Comparison of ENCODE assay signal across 11 cellular contexts in genomic region chr2:203623104-203623503, GRCh38.
DNase-seq lines count a peak whose midpoint lies in the region; ATAC-seq and TF ChIP-seq lines count a peak whose summit lies in the region.
"Had no signal": no experiment of that assay in that cellular context is flagged by ENCODE, and none has a peak within 500 bp of the region (broad histone marks: within the 10 kb centered on the region; RNA-seq: fewer than 3 reads in every experiment).

No MANE protein-coding gene starts in this region.

- no peak overlapping the region for H2BK12ac ChIP-seq in mesenchymal stem cell (ENCODE audit: low read length in 2 of 2)

- no peaks in the 10 kb centered on the region for H3K79me1 ChIP-seq in mesenchymal stem cell (replicated peaks; ENCODE audit: low read length, poor library complexity, severe bottlenecking)

- H4K8ac ChIP-seq in mesenchymal stem cell (ENCODE audit: low read length): peak overlapping the region; percentile 83

- 34% methylated on average over 4 of the region's 4 CpGs for WGBS in mesenchymal stem cell

- CTCF ChIA-PET in BJ (lab: Yijun Ruan, JAX) (interaction anchor here (0.9 kb wide), 3 partner anchors 9 to 160 kb away, joined by 3 to 4 read pairs (median 3); no protein-coding TSS in a partner anchor), HEK293T (lab: Yijun Ruan, JAX) (no interaction called here)
- CTCF ChIA-PET in activated CD8-positive, alpha-beta T cell treated with anti-CD3 and anti-CD28 coated beads for 36 hours (lab: Charles Lee): interaction anchor here (1.1 kb wide), 1 partner anchor 9 kb away, joined by 3 read pairs; no protein-coding TSS in a partner anchor

- intact Hi-C loops in activated CD8-positive, alpha-beta T cell treated with anti-CD3 and anti-CD28 coated beads for 36 hours (cut with micrococcal nuclease): no loop called here

- no peaks in the 10 kb centered on the region for H3K36me3 Mint-ChIP-seq in activated T-cell treated with anti-CD3 and anti-CD28 coated beads, Interleukin-2, amount 50 U/mL, for 24 hours (ENCODE audit: low read depth)
- H3K36me3 Mint-ChIP-seq in activated CD8-positive, alpha-beta T cell treated with anti-CD3 and anti-CD28 coated beads for 36 hours (ENCODE audit: low read depth): no peaks in the 10 kb centered on the region
- H3K36me3 Mint-ChIP-seq: type B pancreatic cell had no signal

- no peaks in the 10 kb centered on the region for H3K36me3 ChIP-seq in BJ (ENCODE audit: control insufficient read depth, insufficient read depth, low read length)
- H3K36me3 ChIP-seq in MG63: no peaks in the 10 kb centered on the region
- H3K36me3 ChIP-seq in mesenchymal stem cell (ENCODE audit: control insufficient read depth in 1 of 2, insufficient read depth in 2 of 2, low read depth in 1 of 2, low read length in 2 of 2): no peaks in the 10 kb centered on the region

- H3K4me3 ChIP-seq in BJ (ENCODE audit: low read depth, low read length): no peak overlapping the region
- H3K4me3 ChIP-seq in MG63: no peak overlapping the region
- H3K4me3 ChIP-seq in mesenchymal stem cell (ENCODE audit: insufficient read depth in 1 of 2, low read depth in 1 of 2, low read length in 2 of 2): no peak overlapping the region
- H3K4me3 ChIP-seq: SK-N-MC had no signal

- peaks cover 5% of the 10 kb centered on the region for H3K9me3 Mint-ChIP-seq in activated T-cell treated with anti-CD3 and anti-CD28 coated beads, Interleukin-2, amount 50 U/mL, for 24 hours
- peaks cover 6% of the 10 kb centered on the region for H3K9me3 Mint-ChIP-seq in activated CD8-positive, alpha-beta T cell treated with anti-CD3 and anti-CD28 coated beads for 36 hours
- H3K9me3 Mint-ChIP-seq: type B pancreatic cell had no signal

- no peak overlapping the region for H2BK5ac ChIP-seq in mesenchymal stem cell (ENCODE audit: low read depth, low read length, poor library complexity, severe bottlenecking)

- no peak overlapping the region for H3K23ac ChIP-seq in mesenchymal stem cell (ENCODE audit: low read length in 2 of 2)

- H3K4me2 ChIP-seq in mesenchymal stem cell (ENCODE audit: low read length, poor library complexity, severe bottlenecking): no peak overlapping the region

- H3K4me1 Mint-ChIP-seq in activated T-cell treated with anti-CD3 and anti-CD28 coated beads, Interleukin-2, amount 50 U/mL, for 24 hours (ENCODE audit: low read depth): peaks cover 10% of the 10 kb centered on the region
- H3K4me1 Mint-ChIP-seq in activated CD8-positive, alpha-beta T cell treated with anti-CD3 and anti-CD28 coated beads for 36 hours (ENCODE audit: low read depth): peaks cover 5% of the 10 kb centered on the region

- no peak overlapping the region for H3K4me3 Mint-ChIP-seq in activated T-cell treated with anti-CD3 and anti-CD28 coated beads, Interleukin-2, amount 50 U/mL, for 24 hours
- H3K4me3 Mint-ChIP-seq in activated CD8-positive, alpha-beta T cell treated with anti-CD3 and anti-CD28 coated beads for 36 hours: no peak overlapping the region
- H3K4me3 Mint-ChIP-seq: type B pancreatic cell had no signal

- peak; percentile 90 for DNase-seq in BJ (ENCODE audit: low read depth)
- DNase-seq in MG63: peak; percentile 75
- DNase-seq in brain pericyte (ENCODE audit: low read depth, low spot score): peak; percentile 53
- peak; percentile 98 for DNase-seq in mesenchymal stem cell
- DNase-seq in activated T-cell treated with anti-CD3 and anti-CD28 coated beads, Interleukin-2, amount 50 U/mL, for 24 hours: no peak
- DNase-seq in activated CD8-positive, alpha-beta T cell treated with anti-CD3 and anti-CD28 coated beads for 36 hours: no peak
- no peak for DNase-seq in HEK293T (ENCODE audit: extremely low spot score)
- DNase-seq: NCI-H2107 had no signal

- H3K27ac ChIP-seq in mesenchymal stem cell (ENCODE audit: low read length, poor library complexity, severe bottlenecking): peak overlapping the region; percentile 48
- H3K27ac ChIP-seq: SK-N-MC had no signal

- H3K9me3 ChIP-seq in MG63 (peaks cover 2% of the 10 kb centered on the region; the same call in 1 of the 2 replicates), mesenchymal stem cell (ENCODE audit: control insufficient read depth, low read length) (no peaks in the 10 kb centered on the region)

- H3K9ac ChIP-seq in mesenchymal stem cell (ENCODE audit: low read length): peak overlapping the region; percentile 58

- H3K27ac Mint-ChIP-seq in activated T-cell treated with anti-CD3 and anti-CD28 coated beads, Interleukin-2, amount 50 U/mL, for 24 hours: no peak overlapping the region
- H3K27ac Mint-ChIP-seq in activated CD8-positive, alpha-beta T cell treated with anti-CD3 and anti-CD28 coated beads for 36 hours: no peak overlapping the region
- H3K27ac Mint-ChIP-seq: type B pancreatic cell had no signal

- H2AFZ ChIP-seq in mesenchymal stem cell (ENCODE audit: low read depth, low read length): no peak overlapping the region

- H3K4me1 ChIP-seq in mesenchymal stem cell (ENCODE audit: control insufficient read depth, insufficient read depth, low read depth, low read length): no peaks in the 10 kb centered on the region

- no peak overlapping the region for H3K14ac ChIP-seq in mesenchymal stem cell (ENCODE audit: low read length in 2 of 2)

- no peak overlapping the region for H3K4ac ChIP-seq in mesenchymal stem cell (ENCODE audit: low read depth in 1 of 2, low read length in 2 of 2)

- H4K91ac ChIP-seq in mesenchymal stem cell (ENCODE audit: low read length): no peak overlapping the region

- no peak overlapping the region for H2BK15ac ChIP-seq in mesenchymal stem cell (ENCODE audit: low read depth, poor library complexity, severe bottlenecking)

- peak overlapping the region; percentile 74 for H2BK120ac ChIP-seq in mesenchymal stem cell (ENCODE audit: low read depth, low read length)

- H3K18ac ChIP-seq in mesenchymal stem cell (ENCODE audit: low read depth in 1 of 2, low read length in 2 of 2): peak overlapping the region in 1 of 2 experiments; percentile 45

- H3K27me3 Mint-ChIP-seq in activated T-cell treated with anti-CD3 and anti-CD28 coated beads, Interleukin-2, amount 50 U/mL, for 24 hours: no peaks in the 10 kb centered on the region
- H3K27me3 Mint-ChIP-seq in activated CD8-positive, alpha-beta T cell treated with anti-CD3 and anti-CD28 coated beads for 36 hours: no peaks in the 10 kb centered on the region
- H3K27me3 Mint-ChIP-seq: type B pancreatic cell had no signal

- H3K27me3 ChIP-seq in BJ (ENCODE audit: control insufficient read depth, insufficient read depth, low read length) (no peaks in the 10 kb centered on the region), MG63 (no peaks in the 10 kb centered on the region), mesenchymal stem cell (ENCODE audit: control insufficient read depth in 1 of 2, insufficient read depth in 1 of 2, low read length in 2 of 2) (no peaks in the 10 kb centered on the region)

- TF ChIP-seq CTCF in BJ (IDR thresholded peaks at IDR 0.05; ENCODE audit: insufficient read depth, low read depth, low read length): no peak
- no peak for TF ChIP-seq CTCF in activated CD8-positive, alpha-beta T cell treated with anti-CD3 and anti-CD28 coated beads for 36 hours (IDR thresholded peaks at IDR 0.05)

- POLR2A ChIA-PET in BJ (lab: Charles Lee): interaction anchor here (0.5 kb wide), 1 partner anchor 89 kb away, joined by 3 read pairs; no protein-coding TSS in a partner anchor
- POLR2A ChIA-PET in activated CD8-positive, alpha-beta T cell treated with anti-CD3 and anti-CD28 coated beads for 36 hours (lab: Charles Lee): interaction anchor here (0.7 to 0.8 kb wide), 2 partner anchors 10 to 14 kb away, joined by 3 read pairs; no protein-coding TSS in a partner anchor
- POLR2A ChIA-PET in HEK293T (lab: Yijun Ruan, JAX): no interaction called here

- H2AK5ac ChIP-seq in mesenchymal stem cell (ENCODE audit: low read length, severe bottlenecking): no peak overlapping the region

- no peak for ATAC-seq in HG02970 (IDR thresholded peaks at IDR 0.05; ENCODE audit: low FRiP score, unreplicated experiment)
- no peak for ATAC-seq in activated CD8-positive, alpha-beta T cell treated with anti-CD3 and anti-CD28 coated beads for 36 hours

TF ChIP-seq in HEK293T, 16 proteins besides CTCF, POLR2A, EP300 and RAD21:
- TF ChIP-seq SUZ12 (IDR thresholded peaks at IDR 0.05) (no peak), SP1 (IDR thresholded peaks at IDR 0.05) (no peak), NFRKB (IDR thresholded peaks at IDR 0.05) (no peak), FOXK2 (IDR thresholded peaks at IDR 0.05) (no peak), HDGF (IDR thresholded peaks at IDR 0.05; ENCODE audit: borderline replicate concordance) (no peak), ELF4 (IDR thresholded peaks at IDR 0.05) (no peak), CTBP1 (IDR thresholded peaks at IDR 0.05; ENCODE audit: borderline replicate concordance) (no peak), L3MBTL2 (conservative IDR thresholded peaks at IDR 0.05) (no peak), BHLHE40 (IDR thresholded peaks at IDR 0.05; ENCODE audit: borderline replicate concordance) (no peak), TARDBP (IDR thresholded peaks at IDR 0.05) (no peak), PKNOX1 (IDR thresholded peaks at IDR 0.05) (no peak), ARNT (IDR thresholded peaks at IDR 0.05) (no peak), FOXA1 (IDR thresholded peaks at IDR 0.05) (no peak)

Comparison
In these comparisons a context has a peak if more than half of its experiments do, and no peak if none do; other contexts are left out.
1. DNase-seq: peak in BJ (single experiment), MG63 (single experiment), brain pericyte (single experiment) and mesenchymal stem cell (single experiment); none in activated T-cell treated with anti-CD3 and anti-CD28 coated beads, Interleukin-2, amount 50 U/mL, for 24 hours (single experiment), activated CD8-positive, alpha-beta T cell treated with anti-CD3 and anti-CD28 coated beads for 36 hours (single experiment) and HEK293T (single experiment).